ENCODE assay signal across 18 cellular contexts in the genomic region with DNA sequence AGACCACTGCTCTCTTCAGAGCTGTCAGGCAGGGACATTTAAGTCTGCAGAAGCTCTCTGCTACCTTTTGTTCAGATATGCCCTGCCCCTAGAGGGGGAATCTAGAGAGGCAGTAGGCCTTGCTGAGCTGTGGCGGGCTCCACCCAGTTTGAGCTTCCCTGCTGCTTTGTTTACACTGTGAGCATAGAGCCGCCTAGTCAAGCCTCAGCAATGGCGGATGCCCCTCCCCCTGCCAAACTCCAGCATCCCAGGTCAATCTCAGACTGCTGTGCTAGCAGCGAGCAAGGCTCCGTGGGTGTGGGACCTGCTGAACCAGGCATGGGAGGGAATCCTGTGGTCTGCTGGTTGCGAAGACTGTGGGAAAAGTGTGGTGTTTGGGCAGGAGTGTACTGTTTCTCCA. TPM values are rescaled to one million over a fixed set of nuclear protein-coding genes. Genes with fewer than 3 reads are reported as not detected.
DNase-seq lines count a peak whose midpoint lies in the region; ATAC-seq and TF ChIP-seq lines count a peak whose summit lies in the region.
"Had no signal": no experiment of that assay in that cellular context is flagged by ENCODE, and none has a peak within 500 bp of the region (broad histone marks: within the 10 kb centered on the region; RNA-seq: fewer than 3 reads in every experiment).

No MANE protein-coding gene starts in this region.

- 33% methylated on average over 6 of the region's 6 CpGs for WGBS in hepatocyte (ENCODE audit: low lambda C conversion rate, missing lambda C conversion rate)

- H3K27me3 ChIP-seq in hepatocyte, result no peaks in the 10 kb centered on the region
- H3K27me3 ChIP-seq: cardiac muscle cell had no signal

- no peak overlapping the region for H3K27ac ChIP-seq in hepatocyte
- H3K27ac ChIP-seq: adrenal gland, cardiac muscle cell had no signal

- H3K4me3 ChIP-seq in hepatocyte, result no peak overlapping the region
- H3K4me3 ChIP-seq: adrenal gland, cardiac muscle cell had no signal

- no peak overlapping the region for H2AFZ ChIP-seq in hepatocyte

- no peak overlapping the region for H3K4me2 ChIP-seq in hepatocyte

- H3K4me1 ChIP-seq in hepatocyte (ENCODE audit: insufficient read depth), result no peaks in the 10 kb centered on the region
- H3K4me1 ChIP-seq: adrenal gland had no signal

- H3K79me2 ChIP-seq in hepatocyte, result no peaks in the 10 kb centered on the region

- H3K9me2 ChIP-seq in hepatocyte (replicated peaks; ENCODE audit: insufficient read depth), result no peaks in the 10 kb centered on the region

- no peaks in the 10 kb centered on the region for H3K36me3 ChIP-seq in hepatocyte (replicated peaks; ENCODE audit: insufficient read depth, low read depth)
- H3K36me3 ChIP-seq: adrenal gland, cardiac muscle cell had no signal

- DNase-seq in SIG-M5 treated with dmso at 0.1 percent for 504 hours (lab: John Stamatoyannopoulos, UW; ENCODE audit: unreplicated experiment) (peak; percentile 13), SIG-M5 (lab: John Stamatoyannopoulos, UW) (no peak), NCI-H187 treated with DMSO at 0.1 percent for 48 hours (lab: John Stamatoyannopoulos, UW) (peak; percentile 18), hepatocyte (ENCODE audit: low spot score) (peak; percentile 24), cardiac septum (ENCODE audit: low spot score) (no peak)
- DNase-seq in activated effector memory CD4-positive, alpha-beta T cell treated with Interleukin-2 at 50 U/mL for 16 hours, result no peak
- no peak for DNase-seq in stimulated activated CD4-positive, alpha-beta T cell treated with anti-CD3 and anti-CD28 coated beads, Interleukin-1b, Interleukin-23, amount 100 ng/mL, for 48 hours
- DNase-seq: activated CD8-positive, alpha-beta memory T cell treated with anti-CD3 and anti-CD28 coated beads, Interleukin-2, amount 10 ng/mL, durations not matched to agents 7 days and 5 days; adrenal gland; CD4-positive, alpha-beta memory T cell; effector CD8-positive, alpha-beta T cell; EL; right cardiac atrium; T-helper 17 cell had no signal

- no peak for TF ChIP-seq CTCF in hepatocyte (IDR thresholded peaks at IDR 0.05; ENCODE audit: poor library complexity)

- H4K20me1 ChIP-seq in hepatocyte (ENCODE audit: insufficient read depth, poor library complexity, severe bottlenecking), result no peaks in the 10 kb centered on the region

- intact Hi-C loops in cardiac septum (cut with DNase I), result no loop called here

- no peak for ATAC-seq in HG02938 (IDR thresholded peaks at IDR 0.05; ENCODE audit: unreplicated experiment)
- ATAC-seq: activated CD4-positive, CD25-positive, alpha-beta regulatory T cell treated with anti-CD3 and anti-CD28 coated beads, Interleukin-2, amount 50 U/mL, for 24 hours; activated CD8-positive, alpha-beta memory T cell treated with anti-CD3 and anti-CD28 coated beads, Interleukin-2, amount 10 ng/mL, durations not matched to agents 7 days and 5 days; right cardiac atrium; T-helper 17 cell had no signal

- no peaks in the 10 kb centered on the region for H3K9me3 ChIP-seq in hepatocyte (ENCODE audit: low read depth)
- H3K9me3 ChIP-seq: adrenal gland had no signal

RNA-seq across cellular contexts. Expression of a gene that starts 59.9 kb away (rescaled TPM):
- total RNA-seq in hepatocyte (1.0 and 2.4 TPM in 2 replicates), cardiac septum (102 TPM)
- 0.53 and 0.54 TPM in 2 replicates for polyA plus RNA-seq in hepatocyte
- polyA plus RNA-seq: CD4-positive, alpha-beta memory T cell; IgD-negative memory B cell had no signal

Comparison
In these comparisons a context has a peak if more than half of its experiments do, and no peak if none do; other contexts are left out.
1. DNase-seq: peak in SIG-M5 treated with dmso at 0.1 percent for 504 hours (single experiment), NCI-H187 treated with DMSO at 0.1 percent for 48 hours (single experiment) and hepatocyte (single experiment); none in SIG-M5 (single experiment), activated effector memory CD4-positive, alpha-beta T cell treated with Interleukin-2 at 50 U/mL for 16 hours (single experiment), cardiac septum (single experiment) and stimulated activated CD4-positive, alpha-beta T cell treated with anti-CD3 and anti-CD28 coated beads, Interleukin-1b, Interleukin-23, amount 100 ng/mL, for 48 hours (single experiment).
2. RNA of a gene that starts 59.9 kb away (total RNA-seq): 102 TPM in cardiac septum (single experiment); 1.0 to 2.4 TPM in hepatocyte; every median in the first group is over 10 times any median in the second.